ENCODE assay signal across 10 cellular contexts in the genomic region with DNA sequence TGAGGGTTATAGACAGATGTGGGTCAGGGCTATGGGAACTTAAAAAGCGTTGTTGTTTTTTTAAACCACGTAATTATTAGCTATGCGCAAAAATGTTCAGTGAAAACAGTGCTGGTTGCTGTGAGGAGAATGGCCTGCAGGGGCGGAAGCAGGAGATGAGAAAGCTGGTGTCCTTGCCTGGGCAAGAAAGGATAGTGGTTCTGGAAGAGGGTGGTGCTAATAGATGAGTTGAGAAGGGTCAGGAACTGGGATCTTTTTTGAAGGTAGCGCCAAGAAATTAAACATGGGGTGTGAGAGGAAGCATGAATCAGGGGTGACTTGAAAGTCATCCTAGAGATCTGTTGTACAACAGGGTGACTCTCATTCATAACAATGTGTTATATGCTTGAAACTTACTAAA. TPM values are rescaled to one million over a fixed set of nuclear protein-coding genes. Genes with fewer than 3 reads are reported as not detected.
DNase-seq lines count a peak whose midpoint lies in the region; ATAC-seq, FAIRE-seq and TF ChIP-seq lines count a peak whose summit lies in the region.
"Had no signal": no experiment of that assay in that cellular context is flagged by ENCODE, and none has a peak within 500 bp of the region (broad histone marks: within the 10 kb centered on the region; RNA-seq: fewer than 3 reads in every experiment).

No MANE protein-coding gene starts in this region.

- intact Hi-C loops in stomach (cut with DNase I; ENCODE audit: low total_unique reads) = no loop called here

- TF ChIP-seq EP300 in A549 (IDR thresholded peaks at IDR 0.05) (no peak), stomach (IDR thresholded peaks at IDR 0.05) (no peak)

- peak overlapping the region; percentile 59 for H3K4me2 ChIP-seq in A549

- no peak for FAIRE-seq in A549 (lab: Jason Lieb, UNC)

- POLR2A ChIA-PET in A549 (lab: Yijun Ruan, JAX) (no interaction called here), RWPE1 (lab: Yijun Ruan, JAX; ENCODE audit: low non-redundant PET) (no interaction called here)

- WGBS in A549 (ENCODE audit: missing lambda C conversion rate) = 7% methylated on average over 5 of the region's 5 CpGs
- 58 to 76% (median 69%) methylated on average over 5 of the region's 5 CpGs for WGBS in stomach, 5 donors

- TF ChIP-seq POLR2A in A549 (IDR thresholded peaks at IDR 0.05; ENCODE audit: low read length) (no peak), stomach (IDR thresholded peaks at IDR 0.05) (no peak)

- H3K27me3 ChIP-seq in stomach = no peaks in the 10 kb centered on the region
- H3K27me3 ChIP-seq: uterus had no signal

- DNase-seq in A549 (ENCODE audit: low read depth in 1 of 2, low spot score in 1 of 2) = peak; percentile 82 to 84
- peak; percentile 75 for DNase-seq in GM12865 (ENCODE audit: low read depth)
- peak; percentile 86 for DNase-seq in RWPE1 (ENCODE audit: low spot score)
- no peak for DNase-seq in left lobe of liver (ENCODE audit: low spot score)
- DNase-seq in stomach = no peak
- no peak for DNase-seq in DMS79 treated with DMSO at 0.1 percent for 48 hours (lab: John Stamatoyannopoulos, UW)
- DNase-seq: uterus had no signal

- ATAC-seq in A549 (peak; percentile 57 to 65; a peak in 4 of 6 replicates), esophagus mucosa (peak; percentile 45), left lobe of liver (no peak), HG03097 (IDR thresholded peaks at IDR 0.05; ENCODE audit: low FRiP score, unreplicated experiment) (no peak)

- no peaks in the 10 kb centered on the region for H3K36me3 ChIP-seq in stomach
- H3K36me3 ChIP-seq: uterus had no signal

- CTCF ChIA-PET in A549 (lab: Yijun Ruan, JAX) = interaction anchor here (0.6 to 22.3 kb wide), 8 partner anchors 9 to 134 kb away, joined by 3 to 565 read pairs (median 4); a partner anchor contains a TSS
- CTCF ChIA-PET in RWPE1 (lab: Yijun Ruan, JAX) = interaction anchor here (0.6 to 0.9 kb wide), 2 partner anchors 14 to 74 kb away, joined by 3 to 5 read pairs; no protein-coding TSS in a partner anchor

- peak overlapping the region; percentile 64 to 86 for H3K27ac ChIP-seq in A549
- peak overlapping the region; percentile 100; the same call in 1 of the 2 replicates for H3K27ac ChIP-seq in RWPE1
- H3K27ac ChIP-seq in stomach = peak overlapping the region in 1 of 5 donors; percentile 40
- H3K27ac ChIP-seq: uterus had no signal

- H3K4me1 ChIP-seq in A549 (peaks cover 57% of the 10 kb centered on the region), stomach (peaks cover 9 to 38% (median 10%) of the 10 kb centered on the region in 4 donors)
- H3K4me1 ChIP-seq: uterus had no signal

- TF ChIP-seq CTCF in A549 (IDR thresholded peaks at IDR 0.05) (peak; percentile 36; the same call in 1 of the 3 replicates), GM12865 (IDR thresholded peaks at IDR 0.05; ENCODE audit: insufficient read depth, low read depth, low read length, missing control alignments) (peak; percentile 51), RWPE1 (conservative IDR thresholded peaks at IDR 0.05; ENCODE audit: low read depth) (peak; percentile 62), stomach (IDR thresholded peaks at IDR 0.05) (no peak)

- H3K9me3 ChIP-seq in A549 = no peaks in the 10 kb centered on the region
- no peaks in the 10 kb centered on the region for H3K9me3 ChIP-seq in stomach
- H3K9me3 ChIP-seq: uterus had no signal

- H3K4me3 ChIP-seq in A549 (no peak overlapping the region), GM12865 (ENCODE audit: low read depth, low read length) (no peak overlapping the region), stomach (no peak overlapping the region)
- H3K4me3 ChIP-seq: uterus had no signal

- TF ChIP-seq RAD21 in A549 (conservative IDR thresholded peaks at IDR 0.05 in 1 of 2, IDR thresholded peaks at IDR 0.05 in 1 of 2) = peak; percentile 25 to 36; a peak in 2 of 5 replicates

TF ChIP-seq in A549, 52 proteins besides CTCF, POLR2A, EP300 and RAD21:
- TF ChIP-seq, protein P1, sequence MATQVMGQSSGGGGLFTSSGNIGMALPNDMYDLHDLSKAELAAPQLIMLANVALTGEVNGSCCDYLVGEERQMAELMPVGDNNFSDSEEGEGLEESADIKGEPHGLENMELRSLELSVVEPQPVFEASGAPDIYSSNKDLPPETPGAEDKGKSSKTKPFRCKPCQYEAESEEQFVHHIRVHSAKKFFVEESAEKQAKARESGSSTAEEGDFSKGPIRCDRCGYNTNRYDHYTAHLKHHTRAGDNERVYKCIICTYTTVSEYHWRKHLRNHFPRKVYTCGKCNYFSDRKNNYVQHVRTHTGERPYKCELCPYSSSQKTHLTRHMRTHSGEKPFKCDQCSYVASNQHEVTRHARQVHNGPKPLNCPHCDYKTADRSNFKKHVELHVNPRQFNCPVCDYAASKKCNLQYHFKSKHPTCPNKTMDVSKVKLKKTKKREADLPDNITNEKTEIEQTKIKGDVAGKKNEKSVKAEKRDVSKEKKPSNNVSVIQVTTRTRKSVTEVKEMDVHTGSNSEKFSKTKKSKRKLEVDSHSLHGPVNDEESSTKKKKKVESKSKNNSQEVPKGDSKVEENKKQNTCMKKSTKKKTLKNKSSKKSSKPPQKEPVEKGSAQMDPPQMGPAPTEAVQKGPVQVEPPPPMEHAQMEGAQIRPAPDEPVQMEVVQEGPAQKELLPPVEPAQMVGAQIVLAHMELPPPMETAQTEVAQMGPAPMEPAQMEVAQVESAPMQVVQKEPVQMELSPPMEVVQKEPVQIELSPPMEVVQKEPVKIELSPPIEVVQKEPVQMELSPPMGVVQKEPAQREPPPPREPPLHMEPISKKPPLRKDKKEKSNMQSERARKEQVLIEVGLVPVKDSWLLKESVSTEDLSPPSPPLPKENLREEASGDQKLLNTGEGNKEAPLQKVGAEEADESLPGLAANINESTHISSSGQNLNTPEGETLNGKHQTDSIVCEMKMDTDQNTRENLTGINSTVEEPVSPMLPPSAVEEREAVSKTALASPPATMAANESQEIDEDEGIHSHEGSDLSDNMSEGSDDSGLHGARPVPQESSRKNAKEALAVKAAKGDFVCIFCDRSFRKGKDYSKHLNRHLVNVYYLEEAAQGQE (IDR thresholded peaks at IDR 0.05) = no peak
- TF ChIP-seq RFX5 (IDR thresholded peaks at IDR 0.05) = peak; percentile 29; the same call in 1 of the 2 replicates

RNA-seq across cellular contexts. Expression of a gene that starts 4.8 kb away (rescaled TPM):
- polyA plus RNA-seq in A549 (2011; rRNA removed) = 14.2 and 24.4 TPM in 2 replicates
- polyA plus RNA-seq in A549 (2012; cell fraction: cytosol; rRNA removed) = 21.1 and 23.9 TPM in 2 replicates
- 112 and 116 TPM in 2 replicates for polyA plus RNA-seq in A549 (2012; cell fraction: nucleus; rRNA removed)
- polyA plus RNA-seq in A549 (2017; fragmentation: RNase III; extraction: RNeasy Plus Mini Kit Qiagen cat#74134 plus additional on column Dnase treatment) = 44.2 to 47.3 TPM (median 46.7 TPM) in 3 replicates
- polyA minus RNA-seq in A549 (2011; rRNA and poly(A)+ RNA removed) = 18.3 and 18.5 TPM in 2 replicates
- total RNA-seq in esophagus mucosa = 22.3 TPM
- total RNA-seq in left lobe of liver = 13.2 TPM
- total RNA-seq in stomach = 10 to 100 TPM in 3 of 5 donors, 1 to 10 TPM in 2; 3.5 to 59.4 (median 11.3) TPM
- 10 to 100 TPM; 11.8 to 27.9 (median 22.1) TPM for polyA plus RNA-seq in stomach

RNA-seq across cellular contexts. Expression of a gene that starts 21.3 kb away (rescaled TPM):
- polyA plus RNA-seq in A549 (2011; rRNA removed) (15.7 and 20.7 TPM in 2 replicates), A549 (2017; fragmentation: RNase III; extraction: RNeasy Plus Mini Kit Qiagen cat#74134 plus additional on column Dnase treatment) (16.9 to 21.0 TPM (median 20.7 TPM) in 3 replicates), stomach (10 to 100 TPM in 1 of 3 donors, 1 to 10 TPM in 2; 7.6 to 22.4 (median 8.6) TPM)
- polyA plus RNA-seq in A549 (2012; cell fraction: cytosol; rRNA removed) = 20.1 and 24.6 TPM in 2 replicates
- 87.0 TPM in 2 replicates for polyA plus RNA-seq in A549 (2012; cell fraction: nucleus; rRNA removed)
- polyA minus RNA-seq in A549 (2011; rRNA and poly(A)+ RNA removed) = 22.6 and 25.6 TPM in 2 replicates
- total RNA-seq in esophagus mucosa (4.1 TPM), left lobe of liver (0.43 TPM), stomach (100 to 1,000 TPM in 1 of 5 donors, 10 to 100 TPM in 3, 1 to 10 TPM in 1; 3.1 to 222 (median 32.7) TPM)

RNA-seq across cellular contexts. Expression of a gene that starts 42.7 kb away (rescaled TPM):
- polyA plus RNA-seq in A549 (2011; rRNA removed) (0.12 and 0.16 TPM in 2 replicates), A549 (2017; fragmentation: RNase III; extraction: RNeasy Plus Mini Kit Qiagen cat#74134 plus additional on column Dnase treatment) (0.09 to 0.22 TPM (median 0.18 TPM) in 3 replicates), stomach (1 to 10 TPM in 2 of 3 donors, under 1 TPM in 1; 0.61 to 3.9 (median 2.6) TPM)
- 0.15 and 0.19 TPM in 2 replicates for polyA plus RNA-seq in A549 (2012; cell fraction: cytosol; rRNA removed)
- 0.28 and 0.33 TPM in 2 replicates for polyA plus RNA-seq in A549 (2012; cell fraction: nucleus; rRNA removed)
- 0.37 and 1.0 TPM in 2 replicates for polyA minus RNA-seq in A549 (2011; rRNA and poly(A)+ RNA removed)
- total RNA-seq in esophagus mucosa (18.0 TPM), left lobe of liver (not detected), stomach (under 1 TPM in 1 of 5 donors, not detected in 4; 0.43 TPM)

RNA-seq across cellular contexts. Expression of a gene that starts 43.6 kb away (rescaled TPM):
- polyA plus RNA-seq in A549 (2011; rRNA removed) = not detected in 2 replicates
- not detected in 2 replicates for polyA plus RNA-seq in A549 (2012; cell fraction: cytosol; rRNA removed)
- polyA plus RNA-seq in A549 (2012; cell fraction: nucleus; rRNA removed) = not detected in 2 replicates
- polyA plus RNA-seq in A549 (2017; fragmentation: RNase III; extraction: RNeasy Plus Mini Kit Qiagen cat#74134 plus additional on column Dnase treatment) = not detected in 3 replicates
- not detected in 2 replicates for polyA minus RNA-seq in A549 (2011; rRNA and poly(A)+ RNA removed)
- not detected for total RNA-seq in esophagus mucosa
- not detected for total RNA-seq in left lobe of liver
- total RNA-seq in stomach = not detected
- not detected for polyA plus RNA-seq in stomach
- total RNA-seq: T-helper 2 cell treated with Interferon-gamma antibody and Interleukin-4, amounts not matched to agents 100 ng/mL and 5 ng/mL, for 36 hours; uterus had no signal

Comparison
In these comparisons a context has a peak if more than half of its experiments do, and no peak if none do; other contexts are left out.
1. ATAC-seq: peak in A549 (2 of 2) and esophagus mucosa (single experiment); none in left lobe of liver (single experiment) and HG03097 (single experiment).
2. DNase-seq: peak in A549 (2 of 2), GM12865 (single experiment) and RWPE1 (single experiment); none in left lobe of liver (single experiment), stomach (single experiment) and DMS79 treated with DMSO at 0.1 percent for 48 hours (single experiment).
3. CTCF ChIP-seq: peak in A549 (single experiment), GM12865 (single experiment) and RWPE1 (single experiment); none in stomach (0 of 7).
4. RNA of a gene that starts 42.7 kb away (total RNA-seq): 18.0 TPM in esophagus mucosa (single experiment); not detected in left lobe of liver (single experiment) and 0.43 TPM in stomach; every median in the first group is over 10 times any median in the second.